In genomic region chr20:49762940-49763766, GRCh38 we compare ENCODE assay signal across 2 cellular contexts.
A peak's percentile ranks its signal among the peaks of the same experiment; 100 is the strongest.
TF ChIP-seq lines count a peak whose summit lies in the region.

No MANE protein-coding gene starts in this region.

TF ChIP-seq in HepG2, 621 proteins besides CTCF, POLR2A, EP300 and RAD21:
- TF ChIP-seq TARDBP (CRISPR knock-in tag; IDR thresholded peaks at IDR 0.05) (peak; percentile 17; the same call in 1 of the 2 replicates), FOSL2 (CRISPR knock-in tag; IDR thresholded peaks at IDR 0.05) (peak; percentile 69), JUNB (CRISPR knock-in tag; IDR thresholded peaks at IDR 0.05; ENCODE audit: borderline replicate concordance) (0 out of 2 replicates have a peak, but pooled peaks have one; percentile 34), CBFB (CRISPR knock-in tag; IDR thresholded peaks at IDR 0.05) (0 out of 2 replicates have a peak, but pooled peaks have one; percentile 18), ZNF557 (CRISPR knock-in tag; IDR thresholded peaks at IDR 0.05) (no peak), ZNF574 (CRISPR knock-in tag; IDR thresholded peaks at IDR 0.05) (no peak)

TF ChIP-seq in GM12891, 5 proteins besides CTCF, POLR2A, EP300 and RAD21:
- no peak for TF ChIP-seq PAX5 (IDR thresholded peaks at IDR 0.05; ENCODE audit: insufficient read depth, low read length, severe bottlenecking)
- TF ChIP-seq TAF1 (IDR thresholded peaks at IDR 0.05; ENCODE audit: low read depth, low read length): no peak
- no peak for TF ChIP-seq POLR2AphosphoS5 (IDR thresholded peaks at IDR 0.05; ENCODE audit: low read depth, low read length)
- no peak for TF ChIP-seq POU2F2 (IDR thresholded peaks at IDR 0.05; ENCODE audit: low read depth, low read length)
- no peak for TF ChIP-seq SPI1 (IDR thresholded peaks at IDR 0.05; ENCODE audit: low read depth, low read length)
TF ChIP-seq in GM12891: peak in this region for 0.
